In the genomic region with DNA sequence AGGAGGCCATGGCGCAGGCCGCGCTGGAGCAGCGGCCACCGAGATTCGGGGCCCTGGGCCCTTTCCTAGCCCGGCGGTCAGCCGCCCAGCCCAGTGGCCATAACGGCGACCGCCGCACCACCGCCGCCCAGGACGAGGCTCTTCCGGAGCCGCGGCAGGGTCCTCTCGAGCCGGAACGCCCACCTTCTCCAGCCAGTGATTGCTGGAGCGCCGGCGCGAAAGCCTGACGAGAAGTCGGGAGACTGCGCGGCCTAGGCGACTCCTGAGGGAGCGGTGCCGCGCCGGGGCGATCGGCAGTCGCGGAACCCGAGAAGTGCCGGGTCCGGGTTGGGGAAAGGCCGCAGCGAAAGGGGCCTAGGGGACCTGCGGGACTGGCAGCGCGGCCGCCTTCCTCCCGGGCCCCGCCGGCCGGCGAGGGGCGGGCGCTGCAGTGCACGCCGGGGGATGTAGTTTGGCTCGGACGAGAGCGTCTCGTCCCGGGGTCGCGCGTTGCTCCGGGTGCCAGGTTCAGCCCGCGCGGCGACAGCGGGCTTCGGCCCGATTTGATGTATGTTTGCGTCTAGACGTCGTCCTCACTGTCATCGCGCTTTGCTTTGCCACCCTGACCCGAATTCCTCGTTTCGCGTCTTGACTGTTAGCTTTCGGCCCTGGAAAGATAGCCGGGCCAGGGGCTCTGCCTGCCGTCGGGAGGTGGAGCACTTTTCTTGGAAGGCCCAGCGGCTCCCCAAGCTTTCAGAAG, we compare ENCODE assay signal across 8 cellular contexts. TPM values are rescaled to one million over a fixed set of nuclear protein-coding genes. Genes with fewer than 3 reads are reported as not detected.
DNase-seq lines count a peak whose midpoint lies in the region; ATAC-seq and TF ChIP-seq lines count a peak whose summit lies in the region.

A gene with protein sequence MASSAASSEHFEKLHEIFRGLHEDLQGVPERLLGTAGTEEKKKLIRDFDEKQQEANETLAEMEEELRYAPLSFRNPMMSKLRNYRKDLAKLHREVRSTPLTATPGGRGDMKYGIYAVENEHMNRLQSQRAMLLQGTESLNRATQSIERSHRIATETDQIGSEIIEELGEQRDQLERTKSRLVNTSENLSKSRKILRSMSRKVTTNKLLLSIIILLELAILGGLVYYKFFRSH (minus strand): TSS at position 153 of the 739 bp plus-strand sequence. CDS start 143 bp downstream, at position 10.

- H2BK15ac ChIP-seq in mesenchymal stem cell (ENCODE audit: low read depth, poor library complexity, severe bottlenecking) = peak within 1 kb of the TSS; percentile 100

- H4K91ac ChIP-seq in mesenchymal stem cell (ENCODE audit: low read length) = peak within 1 kb of the TSS; percentile 99

- no peaks in the 10 kb centered on the region for H3K9me3 Mint-ChIP-seq in effector memory CD8-positive, alpha-beta T cell

- H4K8ac ChIP-seq in mesenchymal stem cell (ENCODE audit: low read length) = peak within 1 kb of the TSS; percentile 99

- ATAC-seq in effector memory CD8-positive, alpha-beta T cell (replicated peaks) = peak; percentile 92

- peak within 1 kb of the TSS; percentile 89 for H3K27ac ChIP-seq in mesenchymal stem cell (ENCODE audit: low read length, poor library complexity, severe bottlenecking)

- WGBS in mesenchymal stem cell = under 1% methylated on average over 85 of the region's 87 CpGs

- H3K27me3 Mint-ChIP-seq in effector memory CD8-positive, alpha-beta T cell = no peaks in the 10 kb centered on the region

- H2BK120ac ChIP-seq in mesenchymal stem cell (ENCODE audit: low read depth, low read length) = peak within 1 kb of the TSS; percentile 79

- peak within 1 kb of the TSS; percentile 99 for H2AFZ ChIP-seq in mesenchymal stem cell (ENCODE audit: low read depth, low read length)

- peak within 1 kb of the TSS in 1 of 2 experiments; percentile 96 for H3K14ac ChIP-seq in mesenchymal stem cell (ENCODE audit: low read length in 2 of 2)

- H2BK5ac ChIP-seq in mesenchymal stem cell (ENCODE audit: low read depth, low read length, poor library complexity, severe bottlenecking) = peak within 1 kb of the TSS; percentile 100

- H3K4me1 Mint-ChIP-seq in effector memory CD8-positive, alpha-beta T cell (ENCODE audit: low read depth in 2 of 2) = peaks cover 17 to 40% of the 10 kb centered on the region in 2 donors

- H3K23ac ChIP-seq in mesenchymal stem cell (ENCODE audit: low read length in 2 of 2) = peak within 1 kb of the TSS in 1 of 2 experiments; percentile 97

- peak within 1 kb of the TSS; percentile 96 to 98 for H3K4me3 ChIP-seq in mesenchymal stem cell (ENCODE audit: insufficient read depth in 1 of 2, low read depth in 1 of 2, low read length in 2 of 2)

- peak within 1 kb of the TSS; percentile 27 for H2AK5ac ChIP-seq in mesenchymal stem cell (ENCODE audit: low read length, severe bottlenecking)

- H3K9ac ChIP-seq in mesenchymal stem cell (ENCODE audit: low read length) = peak within 1 kb of the TSS; percentile 94

- H3K9me3 ChIP-seq in mesenchymal stem cell (ENCODE audit: control insufficient read depth, low read length) = no peaks in the 10 kb centered on the region

- peak within 1 kb of the TSS; percentile 92 for H3K4me2 ChIP-seq in mesenchymal stem cell (ENCODE audit: low read length, poor library complexity, severe bottlenecking)

- H3K36me3 ChIP-seq in mesenchymal stem cell (ENCODE audit: control insufficient read depth in 1 of 2, insufficient read depth in 2 of 2, low read depth in 1 of 2, low read length in 2 of 2) = peaks cover 8 to 19% of the 10 kb centered on the region in 2 experiments

- peaks cover 11% of the 10 kb centered on the region for H3K36me3 Mint-ChIP-seq in effector memory CD8-positive, alpha-beta T cell (ENCODE audit: insufficient read depth)

- peak within 1 kb of the TSS; percentile 90 to 95 for H3K4me3 Mint-ChIP-seq in effector memory CD8-positive, alpha-beta T cell

- peak within 1 kb of the TSS in 1 of 2 experiments; percentile 77 for H2BK12ac ChIP-seq in mesenchymal stem cell (ENCODE audit: low read length in 2 of 2)

- peak; percentile 71 for DNase-seq in COR-L47 (lab: John Stamatoyannopoulos, UW)
- DNase-seq in GM20000 (ENCODE audit: low spot score) = peak; percentile 90
- DNase-seq in HS-5 (ENCODE audit: low read depth) = peak; percentile 39
- DNase-seq in NOMO-1 (lab: John Stamatoyannopoulos, UW; ENCODE audit: unreplicated experiment in 2 of 2) = peak; percentile 70 to 79
- peak; percentile 50 to 54 for DNase-seq in activated CD8-positive, alpha-beta memory T cell treated with anti-CD3 and anti-CD28 coated beads for 4 hours (ENCODE audit: low read depth in 2 of 2)
- peak; percentile 69 to 83 (median 74) for DNase-seq in effector memory CD8-positive, alpha-beta T cell
- peak; percentile 82 for DNase-seq in mesenchymal stem cell
- peak; percentile 74 for DNase-seq in stimulated activated CD8-positive, alpha-beta memory T cell treated with anti-CD3 and anti-CD28 coated beads, Interleukin-12 subunit alpha, Interleukin-12 subunit beta, amount 100 ng/mL, for 4 hours (ENCODE audit: low read depth)

- H3K4me1 ChIP-seq in mesenchymal stem cell (ENCODE audit: control insufficient read depth, insufficient read depth, low read depth, low read length) = peaks cover 12% of the 10 kb centered on the region

- peak within 1 kb of the TSS; percentile 92 for H3K27ac Mint-ChIP-seq in effector memory CD8-positive, alpha-beta T cell

- H3K18ac ChIP-seq in mesenchymal stem cell (ENCODE audit: low read depth in 1 of 2, low read length in 2 of 2) = peak within 1 kb of the TSS; percentile 98 to 100

- H3K4ac ChIP-seq in mesenchymal stem cell (ENCODE audit: low read depth in 1 of 2, low read length in 2 of 2) = peak within 1 kb of the TSS; percentile 98 to 99

- H3K27me3 ChIP-seq in mesenchymal stem cell (ENCODE audit: control insufficient read depth in 1 of 2, insufficient read depth in 1 of 2, low read length in 2 of 2) = no peaks in the 10 kb centered on the region

- peaks cover 8% of the 10 kb centered on the region for H3K79me1 ChIP-seq in mesenchymal stem cell (replicated peaks; ENCODE audit: low read length, poor library complexity, severe bottlenecking)

- no peak for TF ChIP-seq CTCF in GM20000 (IDR thresholded peaks at IDR 0.05; ENCODE audit: extremely low read depth, missing control alignments)

RNA-seq across cellular contexts. Expression of the gene that starts here (rescaled TPM):
- polyA plus RNA-seq in mesenchymal stem cell (2013, experiment 1 of 2) = 72.5 TPM
- 79.1 TPM for polyA plus RNA-seq in mesenchymal stem cell (2013, experiment 2 of 2)

Comparison
In these comparisons a context has a peak if more than half of its experiments do, and no peak if none do; other contexts are left out.
1. Peak in every context shown above with its lines: DNase-seq, ATAC-seq, H3K4me3 ChIP-seq and H3K27ac ChIP-seq.
2. DNase-seq: peak in every context shown above with its lines; median percentile 90 in GM20000; 82 in mesenchymal stem cell; 74 in NOMO-1; 74 in effector memory CD8-positive, alpha-beta T cell; 74 in stimulated activated CD8-positive, alpha-beta memory T cell treated with anti-CD3 and anti-CD28 coated beads, Interleukin-12 subunit alpha, Interleukin-12 subunit beta, amount 100 ng/mL, for 4 hours; 71 in COR-L47; 52 in activated CD8-positive, alpha-beta memory T cell treated with anti-CD3 and anti-CD28 coated beads for 4 hours; 39 in HS-5.